16 cellular contexts compared by ENCODE assay signal in the genomic region with DNA sequence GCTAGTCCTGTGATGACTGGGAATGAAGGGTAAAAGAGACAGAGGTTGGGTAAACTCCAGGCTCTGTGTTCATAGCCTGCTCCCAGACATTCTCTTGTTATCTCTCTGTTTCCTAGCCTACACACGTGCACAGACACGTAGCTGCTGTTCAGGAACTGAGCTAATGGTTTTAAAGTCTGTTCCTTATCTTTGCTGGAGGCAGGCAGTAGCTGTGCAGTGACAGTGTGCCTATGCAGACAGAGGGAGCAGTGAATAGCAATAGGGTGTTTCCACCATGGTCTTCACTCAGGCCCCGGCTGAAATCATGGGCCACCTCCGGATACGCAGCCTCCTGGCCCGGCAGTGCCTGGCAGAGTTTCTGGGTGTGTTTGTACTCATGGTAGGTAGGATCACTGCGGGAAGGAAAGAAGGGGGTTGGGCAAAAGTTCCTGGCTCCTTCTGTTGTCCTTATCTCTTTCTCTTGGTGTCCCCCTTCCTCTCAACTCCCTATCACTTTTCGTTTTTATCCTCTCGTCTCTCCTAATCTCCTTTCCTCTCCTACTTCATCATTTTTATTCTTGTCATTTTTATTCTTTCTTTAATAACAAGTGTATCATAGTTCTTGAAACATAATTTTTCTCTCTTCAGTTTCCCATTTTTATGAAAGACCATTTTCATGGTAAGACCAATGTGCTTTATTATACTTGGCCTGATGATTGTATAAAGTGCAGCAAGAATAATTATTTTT. TPM values are rescaled to one million over a fixed set of nuclear protein-coding genes. Genes with fewer than 3 reads are reported as not detected.
DNase-seq lines count a peak whose midpoint lies in the region; ATAC-seq and TF ChIP-seq lines count a peak whose summit lies in the region.
"Had no signal": no experiment of that assay in that cellular context is flagged by ENCODE, and none has a peak within 500 bp of the region (broad histone marks: within the 10 kb centered on the region; RNA-seq: fewer than 3 reads in every experiment).

A gene with protein sequence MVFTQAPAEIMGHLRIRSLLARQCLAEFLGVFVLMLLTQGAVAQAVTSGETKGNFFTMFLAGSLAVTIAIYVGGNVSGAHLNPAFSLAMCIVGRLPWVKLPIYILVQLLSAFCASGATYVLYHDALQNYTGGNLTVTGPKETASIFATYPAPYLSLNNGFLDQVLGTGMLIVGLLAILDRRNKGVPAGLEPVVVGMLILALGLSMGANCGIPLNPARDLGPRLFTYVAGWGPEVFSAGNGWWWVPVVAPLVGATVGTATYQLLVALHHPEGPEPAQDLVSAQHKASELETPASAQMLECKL (plus strand): TSS at position 212 of the 727 bp plus-strand sequence. CDS start 63 bp downstream, at position 275.

- H3K36me3 ChIP-seq in BE2C (no peaks in the 10 kb centered on the region), Peyer's patch (no peaks in the 10 kb centered on the region)
- H3K36me3 ChIP-seq: thyroid gland had no signal

- H3K27me3 ChIP-seq in BE2C (no peaks in the 10 kb centered on the region), Peyer's patch (no peaks in the 10 kb centered on the region)
- H3K27me3 ChIP-seq: thyroid gland had no signal

- peak within 1 kb of the TSS; percentile 41 for H3K4me3 ChIP-seq in BE2C (ENCODE audit: low read depth, low read length)
- H3K4me3 ChIP-seq in Peyer's patch = no peak within 1 kb of the TSS
- H3K4me3 ChIP-seq: thyroid gland had no signal

- H3K4me1 ChIP-seq in BE2C = peaks cover 10% of the 10 kb centered on the region
- H3K4me1 ChIP-seq in Peyer's patch = peaks cover 0 to 2% (median 0%) of the 10 kb centered on the region in 4 donors

- no peak within 1 kb of the TSS for H3K27ac ChIP-seq in Peyer's patch
- H3K27ac ChIP-seq: epithelial cell of prostate, thyroid gland, VCaP had no signal

- no peak for ATAC-seq in GM21367 (IDR thresholded peaks at IDR 0.05; ENCODE audit: unreplicated experiment)

- no peak for TF ChIP-seq POLR2A in Peyer's patch (IDR thresholded peaks at IDR 0.05)

- DNase-seq in BE2C = peak; percentile 73
- DNase-seq in Peyer's patch = peak in 2 of 3 donors; percentile 55 to 57
- peak; percentile 32 for DNase-seq in dermis blood vessel endothelial cell
- DNase-seq in islet precursor cell = peak; percentile 66
- DNase-seq in NCI-H1092 treated with DMSO at 0.1 percent for 48 hours (lab: John Stamatoyannopoulos, UW) = no peak
- DNase-seq in activated naive CD4-positive, alpha-beta T cell treated with anti-CD3 and anti-CD28 coated beads, Interleukin-2, amount 50 U/mL, for 16 hours = no peak
- no peak for DNase-seq in NCI-H524 treated with DMSO at 0.1 percent for 48 hours (lab: John Stamatoyannopoulos, UW)
- DNase-seq: activated naive CD4-positive, alpha-beta T cell treated with anti-CD3 and anti-CD28 coated beads for 36 hours; H7; NCI-H2029 treated with DMSO at 0.1 percent for 48 hours; NCI-H82; SHP77; thyroid gland had no signal

- TF ChIP-seq CTCF in BE2C (IDR thresholded peaks at IDR 0.05; ENCODE audit: low read depth, low read length) = peak; percentile 30; the same call in 1 of the 2 replicates
- peak in 3 of 6 experiments; percentile 19 to 26 (median 24) for TF ChIP-seq CTCF in Peyer's patch (IDR thresholded peaks at IDR 0.05)

- H3K9me3 ChIP-seq in BE2C (no peaks in the 10 kb centered on the region; the same call in 1 of the 2 replicates), Peyer's patch (no peaks in the 10 kb centered on the region)
- H3K9me3 ChIP-seq: thyroid gland had no signal

RNA-seq across cellular contexts. Expression of the gene that starts here (rescaled TPM):
- 5.5 TPM for polyA plus RNA-seq in BE2C (2012; ENCODE audit: insufficient read depth, insufficient read length, low read depth)
- total RNA-seq in Peyer's patch = under 1 TPM in 1 of 4 donors, not detected in 3; 0.85 TPM
- total RNA-seq in dermis blood vessel endothelial cell = not detected in 2 replicates
- total RNA-seq: activated naive CD4-positive, alpha-beta T cell treated with anti-CD3 and anti-CD28 coated beads for 36 hours; H7; thyroid gland had no signal

Comparison
In these comparisons a context has a peak if more than half of its experiments do, and no peak if none do; other contexts are left out.
1. Peak in DNase-seq in Peyer's patch; RNA of the gene not detected or under 1 TPM.
2. Peak in DNase-seq in dermis blood vessel endothelial cell; RNA of the gene not detected or under 1 TPM.
3. DNase-seq: peak in BE2C (single experiment) and islet precursor cell (single experiment); none in NCI-H1092 treated with DMSO at 0.1 percent for 48 hours (single experiment), activated naive CD4-positive, alpha-beta T cell treated with anti-CD3 and anti-CD28 coated beads, Interleukin-2, amount 50 U/mL, for 16 hours (single experiment) and NCI-H524 treated with DMSO at 0.1 percent for 48 hours (single experiment).